23 cellular contexts compared by ENCODE assay signal in the genomic region with DNA sequence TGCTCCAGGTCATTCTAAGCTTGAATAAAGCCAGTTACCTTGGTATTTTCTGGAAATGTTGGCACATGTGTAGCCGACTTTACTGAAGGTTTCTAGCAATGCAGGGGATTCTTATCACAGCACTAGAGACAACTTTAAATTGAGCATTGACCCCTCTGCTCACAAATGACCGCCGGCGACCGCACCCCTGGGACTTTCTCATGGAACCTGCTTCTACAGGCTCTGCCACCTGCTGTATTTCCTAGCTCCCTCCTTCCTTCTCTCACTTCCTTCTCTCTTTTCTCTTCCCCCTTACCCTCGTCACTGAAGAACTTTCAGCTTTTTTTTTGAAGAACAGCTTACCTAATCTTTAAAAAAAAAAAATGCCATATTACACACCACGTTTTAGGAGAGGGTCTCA. TPM values are rescaled to one million over a fixed set of nuclear protein-coding genes. Genes with fewer than 3 reads are reported as not detected.
"Had no signal": no experiment of that assay in that cellular context is flagged by ENCODE, and none has a peak within 500 bp of the region (broad histone marks: within the 10 kb centered on the region; RNA-seq: fewer than 3 reads in every experiment).

No MANE protein-coding gene starts in this region.

- H2AFZ ChIP-seq: parathyroid adenoma had no signal

- DNase-seq: activated CD4-positive, alpha-beta T cell treated with anti-CD3 and anti-CD28 coated beads, Interleukin-2, amount 50 U/mL, for 1 hour; activated CD4-positive, CD25-positive, alpha-beta regulatory T cell treated with anti-CD3 and anti-CD28 coated beads, Interleukin-2, amount 50 U/mL, for 72 hours; activated CD8-positive, alpha-beta T cell treated with anti-CD3 and anti-CD28 coated beads, Interleukin-2, amount 10 ng/mL, durations not matched to agents 7 days and 5 days; activated gamma-delta T cell treated with Interleukin-2 at 50 U/mL for 16 hours; anterior cingulate cortex; body of pancreas; effector memory CD4-positive, alpha-beta T cell; foreskin keratinocyte; kidney; nephron progenitor cell; right lobe of liver; stimulated activated CD4-positive, alpha-beta T cell treated with anti-CD3 and anti-CD28 coated beads, Interleukin-1b, Interleukin-23, amount 100 ng/mL, for 48 hours; stomach; T-helper 2 cell; WERI-Rb-1 had no signal

- ATAC-seq: activated CD8-positive, alpha-beta T cell treated with anti-CD3 and anti-CD28 coated beads, Interleukin-2, amount 10 ng/mL, durations not matched to agents 7 days and 5 days; body of pancreas; foreskin keratinocyte; left lobe of liver; right lobe of liver had no signal

- H3K36me3 ChIP-seq: right lobe of liver, stomach, suprapubic skin, tibial nerve, WERI-Rb-1 had no signal

- H3K79me2 ChIP-seq: parathyroid adenoma had no signal

- H3K4me1 Mint-ChIP-seq: activated naive CD4-positive, alpha-beta T cell treated with anti-CD3 and anti-CD28 coated beads, Interleukin-2, amount 50 U/mL, for 24 hours; nephron progenitor cell had no signal

- H3K9ac ChIP-seq: parathyroid adenoma had no signal

- H3K4me3 Mint-ChIP-seq: activated CD8-positive, alpha-beta T cell treated with anti-CD3 and anti-CD28 coated beads, Interleukin-2, amount 10 ng/mL, durations not matched to agents 7 days and 5 days; activated naive CD4-positive, alpha-beta T cell treated with anti-CD3 and anti-CD28 coated beads, Interleukin-2, amount 50 U/mL, for 24 hours; mesothelial cell of epicardium; nephron progenitor cell had no signal

- H3K9me3 Mint-ChIP-seq: activated naive CD4-positive, alpha-beta T cell treated with anti-CD3 and anti-CD28 coated beads, Interleukin-2, amount 50 U/mL, for 24 hours; nephron progenitor cell had no signal

- H3K4me3 ChIP-seq: body of pancreas, lung, right lobe of liver, skin epidermis, stomach, suprapubic skin, tibial nerve had no signal

- H3K27ac Mint-ChIP-seq: activated CD8-positive, alpha-beta T cell treated with anti-CD3 and anti-CD28 coated beads, Interleukin-2, amount 10 ng/mL, durations not matched to agents 7 days and 5 days; activated naive CD4-positive, alpha-beta T cell treated with anti-CD3 and anti-CD28 coated beads, Interleukin-2, amount 50 U/mL, for 24 hours; mesothelial cell of epicardium; nephron progenitor cell had no signal

- H3K27ac ChIP-seq: body of pancreas, foreskin keratinocyte, parathyroid adenoma, right lobe of liver, skin epidermis, stomach, suprapubic skin, tibial nerve, WERI-Rb-1 had no signal

- H3K9me3 ChIP-seq: body of pancreas, right lobe of liver, stomach, suprapubic skin, tibial nerve had no signal

- H3K27me3 ChIP-seq: body of pancreas, right lobe of liver, stomach, suprapubic skin, tibial nerve had no signal

- H3K4me1 ChIP-seq: body of pancreas, foreskin keratinocyte, parathyroid adenoma, right lobe of liver, stomach, suprapubic skin had no signal

RNA-seq across cellular contexts. Expression of a gene that starts 30.9 kb away (rescaled TPM):
- total RNA-seq: activated CD8-positive, alpha-beta T cell treated with anti-CD3 and anti-CD28 coated beads, Interleukin-2, amount 10 ng/mL, durations not matched to agents 7 days and 5 days had no signal
